ENCODE assay signal across 1 cellular context in genomic region chr19:17841371-17841809, GRCh38.
TF ChIP-seq lines count a peak whose summit lies in the region.

No MANE protein-coding gene starts in this region.

TF ChIP-seq in SK-N-SH, 30 proteins besides CTCF, POLR2A, EP300 and RAD21 (continued from another document):
- TF ChIP-seq USF2 (IDR thresholded peaks at IDR 0.05; ENCODE audit: borderline replicate concordance, low read depth, low read length), result no peak
- no peak for TF ChIP-seq FOXM1 (IDR thresholded peaks at IDR 0.05; ENCODE audit: low read depth)
- TF ChIP-seq YY1 (IDR thresholded peaks at IDR 0.05; ENCODE audit: low read depth), result no peak
- no peak; the same call in 1 of the 2 replicates for TF ChIP-seq POLR2AphosphoS5 (IDR thresholded peaks at IDR 0.05; ENCODE audit: low read depth, low read length)
- no peak for TF ChIP-seq GABPA (IDR thresholded peaks at IDR 0.05; ENCODE audit: low read depth)
- no peak for TF ChIP-seq USF1 (IDR thresholded peaks at IDR 0.05; ENCODE audit: borderline replicate concordance, low read depth)
- TF ChIP-seq ELF1 (IDR thresholded peaks at IDR 0.05), result no peak
- no peak for TF ChIP-seq PBX3 (IDR thresholded peaks at IDR 0.05)
- no peak for TF ChIP-seq CHD2 (IDR thresholded peaks at IDR 0.05; ENCODE audit: low read length, partially characterized antibody)
- TF ChIP-seq RFX5 (IDR thresholded peaks at IDR 0.05; ENCODE audit: low read length), result peak; percentile 81
- no peak for TF ChIP-seq TEAD4 (IDR thresholded peaks at IDR 0.05; ENCODE audit: borderline replicate concordance, insufficient read depth)
- no peak for TF ChIP-seq JUND (IDR thresholded peaks at IDR 0.05)
- TF ChIP-seq MAX (IDR thresholded peaks at IDR 0.05; ENCODE audit: low read depth), result 0 out of 2 replicates have a peak, but pooled peaks have one; percentile 27
TF ChIP-seq in SK-N-SH: peak in this region for 2.
